In the genomic region with DNA sequence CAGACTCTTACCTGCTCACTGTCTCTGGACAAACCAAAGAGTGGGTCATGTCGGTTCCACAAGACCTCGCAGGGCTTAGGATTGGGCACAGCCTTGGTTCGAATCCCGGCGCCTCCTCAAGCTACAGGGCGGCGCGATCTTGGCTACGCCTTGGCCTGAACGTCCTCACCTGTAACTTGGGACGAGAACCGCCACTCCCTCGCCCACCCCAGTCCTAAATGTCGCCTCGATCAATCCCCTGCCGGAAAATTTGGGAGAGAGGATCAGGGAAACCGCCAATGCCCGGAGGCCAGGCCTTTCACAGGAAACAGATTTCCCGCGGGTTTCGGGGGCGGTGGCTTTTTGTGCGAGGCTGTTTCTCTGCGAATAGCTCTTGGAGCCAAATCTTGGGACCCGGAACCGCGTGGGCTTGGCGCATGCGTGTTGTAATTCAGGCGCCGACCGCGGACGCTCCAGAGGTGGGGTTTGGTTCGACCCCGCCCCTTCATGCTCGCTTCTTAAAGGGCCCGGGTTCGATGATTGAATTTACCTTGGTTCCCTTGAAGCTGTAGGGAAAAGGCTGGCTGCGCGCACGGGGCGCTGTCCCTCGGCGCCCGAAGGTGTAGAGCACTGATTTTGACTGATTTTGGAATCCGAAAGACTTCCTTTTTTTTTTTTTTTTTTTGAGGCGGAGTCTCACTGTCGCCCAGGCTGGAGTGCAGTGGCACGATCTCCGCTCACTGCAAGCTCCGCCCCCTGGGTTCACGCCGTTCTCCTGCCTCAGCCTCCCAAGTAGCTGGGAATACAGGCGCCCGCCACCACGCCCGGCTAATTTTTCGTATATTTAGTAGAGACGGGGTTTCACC, we compare ENCODE assay signal across 8 cellular contexts. TPM values are rescaled to one million over a fixed set of nuclear protein-coding genes. Genes with fewer than 3 reads are reported as not detected.
A peak's percentile ranks its signal among the peaks of the same experiment; 100 is the strongest.
DNase-seq lines count a peak whose midpoint lies in the region; ATAC-seq, FAIRE-seq and TF ChIP-seq lines count a peak whose summit lies in the region.

A gene with protein sequence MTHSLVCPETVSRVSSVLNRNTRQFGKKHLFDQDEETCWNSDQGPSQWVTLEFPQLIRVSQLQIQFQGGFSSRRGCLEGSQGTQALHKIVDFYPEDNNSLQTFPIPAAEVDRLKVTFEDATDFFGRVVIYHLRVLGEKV (minus strand): TSS at position 403 of the 845 bp plus-strand sequence. CDS start 354 bp downstream, at position 49.

- peak; percentile 13; the same call in 1 of the 2 replicates for TF ChIP-seq POLR2A in A549 (IDR thresholded peaks at IDR 0.05; ENCODE audit: low read length)

- TF ChIP-seq EP300 in A549 (IDR thresholded peaks at IDR 0.05), result no peak

- no peak for TF ChIP-seq RAD21 in A549 (conservative IDR thresholded peaks at IDR 0.05 in 1 of 2, IDR thresholded peaks at IDR 0.05 in 1 of 2)

- CTCF ChIA-PET in A549 (lab: Yijun Ruan, JAX), result interaction anchor here (0.6 to 2.5 kb wide), 5 partner anchors 14 to 143 kb away, joined by 3 to 9 read pairs (median 3); no protein-coding TSS in a partner anchor

- ATAC-seq in A549 (peak; percentile 80 to 91), GM18873 (IDR thresholded peaks at IDR 0.05; ENCODE audit: low FRiP score, unreplicated experiment) (peak; percentile 53), HG03342 (IDR thresholded peaks at IDR 0.05; ENCODE audit: unreplicated experiment) (peak; percentile 50)

- H3K9me3 ChIP-seq in A549, result no peaks in the 10 kb centered on the region

- peak within 1 kb of the TSS; percentile 84 for H3K4me3 ChIP-seq in A549
- H3K4me3 ChIP-seq in choroid plexus epithelial cell (ENCODE audit: low read depth, low read length), result peak within 1 kb of the TSS; percentile 67

- peak within 1 kb of the TSS; percentile 97 for H3K4me2 ChIP-seq in A549

- FAIRE-seq in A549 (lab: Jason Lieb, UNC), result no peak

- H3K4me1 ChIP-seq in A549, result 0 out of 3 replicates have a peak, but pooled peaks cover 7% of the 10 kb centered on the region

- H3K27ac ChIP-seq in A549, result peak within 1 kb of the TSS; percentile 88

- POLR2A ChIA-PET in A549 (lab: Yijun Ruan, JAX), result interaction anchor here (0.5 to 1.2 kb wide), 4 partner anchors 11 to 220 kb away, joined by 3 to 19 read pairs (median 4); a partner anchor contains a TSS

- 3% methylated on average over 37 of the region's 60 CpGs for WGBS in A549 (ENCODE audit: missing lambda C conversion rate)

- TF ChIP-seq CTCF in A549 (IDR thresholded peaks at IDR 0.05) (no peak), choroid plexus epithelial cell (conservative IDR thresholded peaks at IDR 0.05; ENCODE audit: low read depth, low read length) (no peak)

- DNase-seq in A549 (ENCODE audit: low read depth in 1 of 2, low spot score in 1 of 2), result peak; percentile 91 to 92
- DNase-seq in NCI-H526 (lab: John Stamatoyannopoulos, UW), result peak; percentile 70 to 93
- peak; percentile 93 for DNase-seq in activated CD4-positive, alpha-beta T cell treated with anti-CD3 and anti-CD28 coated beads for 4 hours
- DNase-seq in choroid plexus epithelial cell (ENCODE audit: low read depth), result peak; percentile 94
- DNase-seq in kidney glomerular epithelial cell (lab: John Stamatoyannopoulos, UW), result peak; percentile 83
- DNase-seq in stimulated activated CD4-positive, alpha-beta T cell treated with anti-CD3 and anti-CD28 coated beads, Interleukin-15, amount 100 ng/mL, for 48 hours (ENCODE audit: low read depth in 2 of 2), result peak; percentile 86 to 93

TF ChIP-seq in A549, 52 proteins besides CTCF, POLR2A, EP300 and RAD21:
- TF ChIP-seq, protein P1, sequence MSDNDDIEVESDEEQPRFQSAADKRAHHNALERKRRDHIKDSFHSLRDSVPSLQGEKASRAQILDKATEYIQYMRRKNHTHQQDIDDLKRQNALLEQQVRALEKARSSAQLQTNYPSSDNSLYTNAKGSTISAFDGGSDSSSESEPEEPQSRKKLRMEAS (IDR thresholded peaks at IDR 0.05), result peak; percentile 84; the same call in 1 of the 2 replicates
- peak in 1 of 2 experiments; percentile 33; a peak in 1 of 5 replicates for TF ChIP-seq JUN (IDR thresholded peaks at IDR 0.05)
- TF ChIP-seq, protein P2, sequence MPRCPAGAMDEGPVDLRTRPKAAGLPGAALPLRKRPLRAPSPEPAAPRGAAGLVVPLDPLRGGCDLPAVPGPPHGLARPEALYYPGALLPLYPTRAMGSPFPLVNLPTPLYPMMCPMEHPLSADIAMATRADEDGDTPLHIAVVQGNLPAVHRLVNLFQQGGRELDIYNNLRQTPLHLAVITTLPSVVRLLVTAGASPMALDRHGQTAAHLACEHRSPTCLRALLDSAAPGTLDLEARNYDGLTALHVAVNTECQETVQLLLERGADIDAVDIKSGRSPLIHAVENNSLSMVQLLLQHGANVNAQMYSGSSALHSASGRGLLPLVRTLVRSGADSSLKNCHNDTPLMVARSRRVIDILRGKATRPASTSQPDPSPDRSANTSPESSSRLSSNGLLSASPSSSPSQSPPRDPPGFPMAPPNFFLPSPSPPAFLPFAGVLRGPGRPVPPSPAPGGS (IDR thresholded peaks at IDR 0.05), result 0 out of 3 replicates have a peak, but pooled peaks have one; percentile 36
- TF ChIP-seq SREBF2 (IDR thresholded peaks at IDR 0.05), result no peak
- TF ChIP-seq FOXS1 (CRISPR knock-in tag; IDR thresholded peaks at IDR 0.05), result no peak
- no peak for TF ChIP-seq FOSB (CRISPR knock-in tag; IDR thresholded peaks at IDR 0.05)
- TF ChIP-seq KDM1A (IDR thresholded peaks at IDR 0.05; ENCODE audit: low read depth), result no peak
- no peak for TF ChIP-seq ZC3H11A (IDR thresholded peaks at IDR 0.05)
- TF ChIP-seq, protein P3, sequence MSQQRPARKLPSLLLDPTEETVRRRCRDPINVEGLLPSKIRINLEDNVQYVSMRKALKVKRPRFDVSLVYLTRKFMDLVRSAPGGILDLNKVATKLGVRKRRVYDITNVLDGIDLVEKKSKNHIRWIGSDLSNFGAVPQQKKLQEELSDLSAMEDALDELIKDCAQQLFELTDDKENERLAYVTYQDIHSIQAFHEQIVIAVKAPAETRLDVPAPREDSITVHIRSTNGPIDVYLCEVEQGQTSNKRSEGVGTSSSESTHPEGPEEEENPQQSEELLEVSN (IDR thresholded peaks at IDR 0.05; ENCODE audit: borderline replicate concordance, low read depth), result peak; percentile 87
- no peak for TF ChIP-seq BHLHE40 (IDR thresholded peaks at IDR 0.05; ENCODE audit: low read depth, low read length)
- no peak for TF ChIP-seq NR3C1 (IDR thresholded peaks at IDR 0.05)
- 0 out of 2 replicates have a peak, but pooled peaks have one; percentile 5 for TF ChIP-seq PHF8 (IDR thresholded peaks at IDR 0.05; ENCODE audit: borderline replicate concordance, low read depth)
- TF ChIP-seq, protein P4, sequence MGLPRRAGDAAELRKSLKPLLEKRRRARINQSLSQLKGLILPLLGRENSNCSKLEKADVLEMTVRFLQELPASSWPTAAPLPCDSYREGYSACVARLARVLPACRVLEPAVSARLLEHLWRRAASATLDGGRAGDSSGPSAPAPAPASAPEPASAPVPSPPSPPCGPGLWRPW (IDR thresholded peaks at IDR 0.05), result no peak
- TF ChIP-seq RFX5 (IDR thresholded peaks at IDR 0.05), result no peak
- TF ChIP-seq CHD4 (IDR thresholded peaks at IDR 0.05; ENCODE audit: borderline replicate concordance), result no peak
- no peak for TF ChIP-seq EHF (CRISPR knock-in tag; IDR thresholded peaks at IDR 0.05)

RNA-seq across cellular contexts. Expression of the gene that starts here (rescaled TPM):
- polyA plus RNA-seq in A549 (2011; rRNA removed) (19.3 and 20.0 TPM in 2 replicates), A549 (2017; fragmentation: RNase III; extraction: RNeasy Plus Mini Kit Qiagen cat#74134 plus additional on column Dnase treatment) (24.1 to 24.8 TPM (median 24.6 TPM) in 3 replicates)
- polyA plus RNA-seq in A549 (2012; cell fraction: cytosol; rRNA removed), result 28.1 and 30.6 TPM in 2 replicates
- 30.0 and 32.7 TPM in 2 replicates for polyA plus RNA-seq in A549 (2012; cell fraction: nucleus; rRNA removed)
- polyA minus RNA-seq in A549 (2011; rRNA and poly(A)+ RNA removed), result 13.2 and 16.3 TPM in 2 replicates

Comparison
In these comparisons a context has a peak if more than half of its experiments do, and no peak if none do; other contexts are left out.
1. Peak in every context shown above with its lines: DNase-seq, ATAC-seq, H3K4me3 ChIP-seq and H3K27ac ChIP-seq.